8 cellular contexts compared by ENCODE assay signal in the genomic region with DNA sequence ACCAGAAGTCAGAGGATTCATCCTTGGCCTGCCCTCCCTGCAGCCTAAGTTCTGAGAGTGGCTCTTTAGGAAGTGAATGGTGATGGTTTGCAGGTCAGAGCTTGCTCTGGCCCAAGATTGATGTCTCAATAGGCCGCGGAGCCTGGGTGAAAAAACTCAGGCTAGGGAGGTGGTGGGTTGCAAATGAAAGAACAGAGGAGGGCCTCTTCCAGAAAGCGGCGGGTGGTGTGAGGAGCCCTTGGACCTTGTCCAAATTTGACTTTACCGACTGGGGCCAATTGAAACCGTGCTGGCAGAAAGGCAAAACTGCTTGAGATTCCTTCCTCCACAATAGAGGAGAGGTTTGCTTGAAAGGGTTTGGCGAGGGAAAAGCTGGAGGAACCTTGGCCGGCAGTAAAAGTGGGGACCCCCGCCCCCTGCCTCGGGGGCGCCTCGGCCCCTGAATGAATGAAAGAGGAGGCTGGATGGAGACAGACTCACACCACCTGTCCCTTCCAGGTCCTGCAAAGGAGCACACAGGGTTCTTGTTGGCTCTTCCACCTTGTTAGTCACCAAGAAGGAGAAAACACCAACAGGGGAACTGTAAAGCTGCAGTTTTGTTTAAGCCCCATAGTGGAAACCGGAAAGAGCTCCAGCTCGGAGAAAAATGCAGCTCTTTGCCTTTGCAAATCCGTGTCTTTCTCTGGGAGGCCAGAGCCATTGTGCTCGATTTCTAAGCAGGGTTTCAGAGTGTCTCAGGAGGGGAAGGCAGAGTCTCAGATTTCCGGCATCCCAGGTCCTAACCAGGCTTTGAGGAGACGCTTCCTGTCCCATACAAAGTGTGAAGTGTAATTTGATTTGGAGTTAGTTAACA.
A peak's percentile ranks its signal among the peaks of the same experiment; 100 is the strongest.
DNase-seq lines count a peak whose midpoint lies in the region; ATAC-seq and TF ChIP-seq lines count a peak whose summit lies in the region.

No MANE protein-coding gene starts in this region.

- H3K9ac ChIP-seq in ES-I3 (ENCODE audit: low read depth, low read length), result peak overlapping the region; percentile 10; the same call in 1 of the 2 replicates

- ATAC-seq in HG02840 (IDR thresholded peaks at IDR 0.05; ENCODE audit: low FRiP score, unreplicated experiment), result no peak
- ATAC-seq in GM19035 (IDR thresholded peaks at IDR 0.05; ENCODE audit: unreplicated experiment), result no peak
- no peak for ATAC-seq in HG03342 (IDR thresholded peaks at IDR 0.05; ENCODE audit: unreplicated experiment)

- TF ChIP-seq CTCF in progenitor cell of endocrine pancreas (IDR thresholded peaks at IDR 0.05; ENCODE audit: unreplicated experiment), result no peak

- no peaks in the 10 kb centered on the region for H3K9me3 ChIP-seq in ES-I3 (ENCODE audit: control insufficient read depth, insufficient read depth, low read length)

- no peaks in the 10 kb centered on the region for H3K9me3 Mint-ChIP-seq in activated T-helper 2 cell treated with anti-CD3 and anti-CD28 coated beads, Interferon-gamma antibody, Interleukin-2, Interleukin-4, amounts not matched to agents 10 μg/mL and 5 μg/mL and 100 μg/mL, durations not matched to agents 14 hours and 24 hours and 36 hours
- H3K9me3 Mint-ChIP-seq in progenitor cell of endocrine pancreas (ENCODE audit: low read depth), result no peaks in the 10 kb centered on the region

- H3K27me3 Mint-ChIP-seq in activated T-helper 2 cell treated with anti-CD3 and anti-CD28 coated beads, Interferon-gamma antibody, Interleukin-2, Interleukin-4, amounts not matched to agents 10 μg/mL and 5 μg/mL and 100 μg/mL, durations not matched to agents 14 hours and 24 hours and 36 hours (ENCODE audit: low read depth), result no peaks in the 10 kb centered on the region
- H3K27me3 Mint-ChIP-seq in progenitor cell of endocrine pancreas, result no peaks in the 10 kb centered on the region

- peaks cover 77% of the 10 kb centered on the region for H3K36me3 Mint-ChIP-seq in activated T-helper 2 cell treated with anti-CD3 and anti-CD28 coated beads, Interferon-gamma antibody, Interleukin-2, Interleukin-4, amounts not matched to agents 10 μg/mL and 5 μg/mL and 100 μg/mL, durations not matched to agents 14 hours and 24 hours and 36 hours (ENCODE audit: low read depth)
- H3K36me3 Mint-ChIP-seq in progenitor cell of endocrine pancreas (ENCODE audit: insufficient read depth), result peaks cover 7% of the 10 kb centered on the region

- peaks cover 79% of the 10 kb centered on the region for H3K4me1 Mint-ChIP-seq in activated T-helper 2 cell treated with anti-CD3 and anti-CD28 coated beads, Interferon-gamma antibody, Interleukin-2, Interleukin-4, amounts not matched to agents 10 μg/mL and 5 μg/mL and 100 μg/mL, durations not matched to agents 14 hours and 24 hours and 36 hours (ENCODE audit: low read depth)
- peaks cover 56% of the 10 kb centered on the region for H3K4me1 Mint-ChIP-seq in progenitor cell of endocrine pancreas (ENCODE audit: low read depth)

- peak overlapping the region; percentile 90 for H3K27ac Mint-ChIP-seq in activated T-helper 2 cell treated with anti-CD3 and anti-CD28 coated beads, Interferon-gamma antibody, Interleukin-2, Interleukin-4, amounts not matched to agents 10 μg/mL and 5 μg/mL and 100 μg/mL, durations not matched to agents 14 hours and 24 hours and 36 hours
- H3K27ac Mint-ChIP-seq in progenitor cell of endocrine pancreas, result peak overlapping the region; percentile 51

- H3K4me1 ChIP-seq in ES-I3 (ENCODE audit: insufficient read depth, low read length), result peaks cover 76% of the 10 kb centered on the region

- peak overlapping the region; percentile 74 for H3K4me3 Mint-ChIP-seq in activated T-helper 2 cell treated with anti-CD3 and anti-CD28 coated beads, Interferon-gamma antibody, Interleukin-2, Interleukin-4, amounts not matched to agents 10 μg/mL and 5 μg/mL and 100 μg/mL, durations not matched to agents 14 hours and 24 hours and 36 hours (ENCODE audit: low read depth)
- H3K4me3 Mint-ChIP-seq in progenitor cell of endocrine pancreas (ENCODE audit: low read depth), result no peak overlapping the region

- DNase-seq in NCI-H128 (lab: John Stamatoyannopoulos, UW; ENCODE audit: unreplicated experiment) (peak; percentile 18), globus pallidus (ENCODE audit: low spot score) (peak; percentile 44), progenitor cell of endocrine pancreas (ENCODE audit: low spot score, unreplicated experiment) (no peak)
- DNase-seq in activated T-helper 2 cell treated with anti-CD3 and anti-CD28 coated beads, Interferon-gamma antibody, Interleukin-2, Interleukin-4, amounts not matched to agents 10 μg/mL and 5 μg/mL and 100 μg/mL, durations not matched to agents 14 hours and 24 hours and 36 hours (ENCODE audit: low spot score), result no peak

- no peaks in the 10 kb centered on the region; the same call in 1 of the 2 replicates for H3K36me3 ChIP-seq in ES-I3 (ENCODE audit: insufficient read depth, low read length)

- intact Hi-C loops in activated T-helper 2 cell treated with anti-CD3 and anti-CD28 coated beads, Interferon-gamma antibody, Interleukin-2, Interleukin-4, amounts not matched to agents 10 μg/mL and 5 μg/mL and 100 μg/mL, durations not matched to agents 14 hours and 24 hours and 36 hours (cut with micrococcal nuclease), result loop anchor here (1.0 to 2.0 kb wide), 4 partner anchors 12 to 139 kb away; no protein-coding TSS in a partner anchor

Comparison
In these comparisons a context has a peak if more than half of its experiments do, and no peak if none do; other contexts are left out.
1. DNase-seq: peak in NCI-H128 (single experiment) and globus pallidus (single experiment); none in activated T-helper 2 cell treated with anti-CD3 and anti-CD28 coated beads, Interferon-gamma antibody, Interleukin-2, Interleukin-4, amounts not matched to agents 10 μg/mL and 5 μg/mL and 100 μg/mL, durations not matched to agents 14 hours and 24 hours and 36 hours (single experiment) and progenitor cell of endocrine pancreas (single experiment).